In the genomic region with DNA sequence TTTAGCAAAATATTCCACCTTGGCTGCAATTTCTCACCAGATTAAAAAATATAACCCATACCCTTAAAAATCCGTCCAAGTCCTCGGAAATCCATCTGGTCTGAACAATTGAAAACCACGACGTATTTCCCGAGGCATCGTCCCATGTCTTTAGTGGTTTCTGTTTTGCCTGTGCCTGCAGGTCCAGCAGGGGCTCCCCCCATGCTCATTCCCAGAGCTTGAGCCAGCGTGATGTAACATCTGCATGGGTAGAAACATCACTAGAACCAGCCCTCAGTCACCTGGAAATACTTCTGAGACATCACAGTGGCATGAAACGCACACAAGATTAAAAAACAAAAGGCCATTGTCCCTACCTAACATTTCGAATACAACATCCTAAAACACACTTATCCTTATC, we compare ENCODE assay signal across 22 cellular contexts.
A peak's percentile ranks its signal among the peaks of the same experiment; 100 is the strongest.
DNase-seq lines count a peak whose midpoint lies in the region; ATAC-seq and TF ChIP-seq lines count a peak whose summit lies in the region.
"Had no signal": no experiment of that assay in that cellular context is flagged by ENCODE, and none has a peak within 500 bp of the region (broad histone marks: within the 10 kb centered on the region; RNA-seq: fewer than 3 reads in every experiment).

No MANE protein-coding gene starts in this region.

- peaks cover 0 to 2% (median 0%) of the 10 kb centered on the region in 5 donors for H3K27me3 Mint-ChIP-seq in naive thymus-derived CD8-positive, alpha-beta T cell
- H3K27me3 Mint-ChIP-seq: CD4-positive, alpha-beta T cell had no signal

- peaks cover 0 to 3% (median 0%) of the 10 kb centered on the region in 4 donors for H3K4me1 Mint-ChIP-seq in naive thymus-derived CD8-positive, alpha-beta T cell

- no peak overlapping the region for H3K27ac ChIP-seq in foreskin keratinocyte
- H3K27ac ChIP-seq in hepatocyte = no peak overlapping the region
- H3K27ac ChIP-seq: BLaER1 had no signal

- H3K4me3 Mint-ChIP-seq in naive thymus-derived CD8-positive, alpha-beta T cell = no peak overlapping the region
- H3K4me3 Mint-ChIP-seq: CD4-positive, alpha-beta T cell had no signal

- H3K9me2 ChIP-seq in hepatocyte (replicated peaks; ENCODE audit: insufficient read depth) = no peaks in the 10 kb centered on the region

- H3K36me3 Mint-ChIP-seq in naive thymus-derived CD8-positive, alpha-beta T cell = peaks cover 0 to 10% (median 0%) of the 10 kb centered on the region in 3 donors

- H3K36me3 ChIP-seq in hepatocyte (replicated peaks; ENCODE audit: insufficient read depth, low read depth) = no peaks in the 10 kb centered on the region
- H3K36me3 ChIP-seq: BLaER1 had no signal

- H3K9me3 ChIP-seq in hepatocyte (ENCODE audit: low read depth) = no peaks in the 10 kb centered on the region
- H3K9me3 ChIP-seq: Caco-2 had no signal

- no peak for TF ChIP-seq CTCF in astrocyte of the cerebellum (IDR thresholded peaks at IDR 0.05; ENCODE audit: low read depth, low read length, missing control alignments)
- no peak for TF ChIP-seq CTCF in foreskin keratinocyte (conservative IDR thresholded peaks at IDR 0.05)
- TF ChIP-seq CTCF in hepatocyte (IDR thresholded peaks at IDR 0.05; ENCODE audit: poor library complexity) = no peak
- TF ChIP-seq CTCF in omental fat pad (IDR thresholded peaks at IDR 0.05) = no peak

- no peak overlapping the region for H3K27ac Mint-ChIP-seq in naive thymus-derived CD8-positive, alpha-beta T cell
- H3K27ac Mint-ChIP-seq: CD4-positive, alpha-beta T cell had no signal

- WGBS in hepatocyte (ENCODE audit: low lambda C conversion rate, missing lambda C conversion rate) = 81% methylated on average over 9 of the region's 9 CpGs

- H3K27me3 ChIP-seq in foreskin keratinocyte (no peaks in the 10 kb centered on the region), hepatocyte (no peaks in the 10 kb centered on the region)
- H3K27me3 ChIP-seq: BLaER1 had no signal

- H3K9me3 Mint-ChIP-seq in naive thymus-derived CD8-positive, alpha-beta T cell = peaks cover 0 to 40% (median 8%) of the 10 kb centered on the region in 9 donors

- no peak overlapping the region for H2AFZ ChIP-seq in hepatocyte

- intact Hi-C loops in sciatic nerve (cut with DNase I) = no loop called here

- POLR2A ChIA-PET in naive thymus-derived CD8-positive, alpha-beta T cell (lab: Charles Lee) = no interaction called here

- H3K4me2 ChIP-seq in hepatocyte = no peak overlapping the region
- H3K4me2 ChIP-seq: BLaER1 had no signal

- in situ Hi-C loops in astrocyte of the cerebellum (cut with HindIII; ENCODE audit: low sequenced_read_pairs) = no loop called here

- H3K4me1 ChIP-seq in foreskin keratinocyte = no peaks in the 10 kb centered on the region
- H3K4me1 ChIP-seq in hepatocyte (ENCODE audit: insufficient read depth) = no peaks in the 10 kb centered on the region
- H3K4me1 ChIP-seq: BLaER1, Caco-2 had no signal

- DNase-seq in M059J (ENCODE audit: low read depth) = peak; percentile 49
- peak; percentile 5 for DNase-seq in astrocyte of the cerebellum (ENCODE audit: low read depth)
- DNase-seq in foreskin keratinocyte = peak; percentile 79 to 86
- no peak for DNase-seq in sciatic nerve (ENCODE audit: low spot score)
- no peak for DNase-seq in naive thymus-derived CD8-positive, alpha-beta T cell
- DNase-seq in hepatocyte (ENCODE audit: low spot score) = no peak
- DNase-seq in omental fat pad (ENCODE audit: low spot score) = no peak
- DNase-seq: ACHN; Caco-2; CD4-positive, alpha-beta T cell; GOT3; Kasumi-1; MM.1S; NCI-H1048; NCI-H1417 treated with DMSO at 0.1 percent for 48 hours; NCI-H187 treated with DMSO at 0.1 percent for 48 hours; NCI-H2107; NCI-H446 treated with DMSO at 0.1 percent for 48 hours; NCI-H526 treated with DMSO at 0.1 percent for 48 hours; SIG-M5 had no signal

- peak; percentile 32 for ATAC-seq in foreskin keratinocyte
- no peak for ATAC-seq in sciatic nerve
- no peak for ATAC-seq in naive thymus-derived CD8-positive, alpha-beta T cell
- no peak for ATAC-seq in omental fat pad (ENCODE audit: low FRiP score)
- ATAC-seq: HCT116 had no signal

- H3K4me3 ChIP-seq in astrocyte of the cerebellum (ENCODE audit: low read depth, low read length) (no peak overlapping the region), hepatocyte (no peak overlapping the region)
- H3K4me3 ChIP-seq: BLaER1 had no signal

- no peaks in the 10 kb centered on the region for H3K79me2 ChIP-seq in hepatocyte

- H4K20me1 ChIP-seq in hepatocyte (ENCODE audit: insufficient read depth, poor library complexity, severe bottlenecking) = no peaks in the 10 kb centered on the region
- H4K20me1 ChIP-seq: BLaER1 had no signal

Comparison
In these comparisons a context has a peak if more than half of its experiments do, and no peak if none do; other contexts are left out.
1. DNase-seq: peak in M059J (single experiment), astrocyte of the cerebellum (single experiment) and foreskin keratinocyte (2 of 2); none in sciatic nerve (single experiment), naive thymus-derived CD8-positive, alpha-beta T cell (0 of 10), hepatocyte (single experiment) and omental fat pad (single experiment).